Comparison of ENCODE assay signal across 8 cellular contexts in genomic region chr12:71685961-71686657, GRCh38. TPM values are rescaled to one million over a fixed set of nuclear protein-coding genes. Genes with fewer than 3 reads are reported as not detected.
DNase-seq lines count a peak whose midpoint lies in the region; ATAC-seq, FAIRE-seq and TF ChIP-seq lines count a peak whose summit lies in the region.

TMEM19 (plus strand) TSS chr12:71686082; CDS start chr12:71686681, 599 bp downstream.

- H3K9ac ChIP-seq in HepG2 (ENCODE audit: insufficient read depth, low read depth, low read length): peak within 1 kb of the TSS; percentile 80

- DNase-seq in NCI-H526 treated with DMSO at 0.1 percent for 48 hours (lab: John Stamatoyannopoulos, UW) (peak; percentile 85), dermis blood vessel endothelial cell (peak; percentile 93), HepG2 (ENCODE audit: low spot score) (peak; percentile 79)
- DNase-seq in activated CD4-positive, alpha-beta T cell treated with anti-CD3 and anti-CD28 coated beads, Interleukin-2, amount 50 U/mL, for 1 hour: peak; percentile 74
- DNase-seq in stimulated activated CD4-positive, alpha-beta T cell treated with anti-CD3 and anti-CD28 coated beads, Interleukin-4, amount 100 ng/mL, for 1 hour: peak; percentile 80

- CTCF ChIA-PET in HepG2 (lab: Yijun Ruan, JAX; ENCODE audit: low intra/inter-chr PET ratio, low total read pairs): no interaction called here

- TF ChIP-seq CTCF in C4-2B (conservative IDR thresholded peaks at IDR 0.05): peak; percentile 39
- peak; percentile 59 for TF ChIP-seq CTCF in HepG2 (CRISPR knock-in tag; IDR thresholded peaks at IDR 0.05)

- peak; percentile 57 for TF ChIP-seq RAD21 in HepG2 (CRISPR knock-in tag; IDR thresholded peaks at IDR 0.05)

- no peaks in the 10 kb centered on the region for H3K9me3 ChIP-seq in HepG2 (ENCODE audit: low read length)

- 3% methylated on average over 7 of the region's 62 CpGs for WGBS in HepG2 (ENCODE audit: low lambda C conversion rate)

- no peak for FAIRE-seq in HepG2 (lab: Jason Lieb, UNC)

- BruUV-seq in HepG2 (replicated peaks; lab: Mats Ljungman, UMichigan): TSS peak; percentile 73

- H3K4me3 ChIP-seq in HepG2 (replicated peaks in 1 of 3; ENCODE audit: insufficient read depth in 1 of 3, low read depth in 2 of 3, low read length in 3 of 3): peak within 1 kb of the TSS; percentile 73 to 79 (median 73)

- TF ChIP-seq EP300 in HepG2 (IDR thresholded peaks at IDR 0.05; ENCODE audit: low read depth in 2 of 2, low read length in 2 of 2) (peak; percentile 15 to 54; a peak in 1 of 4 replicates), HepG2 (CRISPR knock-in tag; IDR thresholded peaks at IDR 0.05; ENCODE audit: borderline replicate concordance) (peak; percentile 60; the same call in 1 of the 2 replicates)

- ATAC-seq in GM19328 (IDR thresholded peaks at IDR 0.05; ENCODE audit: unreplicated experiment): peak; percentile 83
- peak; percentile 81 for ATAC-seq in HG03520 (IDR thresholded peaks at IDR 0.05; ENCODE audit: unreplicated experiment)
- peak; percentile 97 for ATAC-seq in HepG2

- peaks cover 46% of the 10 kb centered on the region for H3K4me1 ChIP-seq in HepG2 (ENCODE audit: insufficient read depth, low read length)

- H3K4me2 ChIP-seq in HepG2 (ENCODE audit: low read depth, low read length): peak within 1 kb of the TSS; percentile 99

- H4K20me1 ChIP-seq in HepG2 (ENCODE audit: insufficient read depth, low read length): no peaks in the 10 kb centered on the region

- no peaks in the 10 kb centered on the region for H3K36me3 ChIP-seq in HepG2 (replicated peaks in 1 of 2; ENCODE audit: control insufficient read depth in 1 of 2, insufficient read depth in 2 of 2, low read length in 2 of 2)

- H3K79me2 ChIP-seq in HepG2 (ENCODE audit: insufficient read depth, low read length): peaks cover 9% of the 10 kb centered on the region

- H3K27ac ChIP-seq in C4-2B: peak within 1 kb of the TSS; percentile 88
- peak within 1 kb of the TSS; percentile 93 for H3K27ac ChIP-seq in HepG2 (ENCODE audit: extremely low read length, insufficient read depth, low read length)

- POLR2A ChIA-PET in HepG2 (lab: Yijun Ruan, JAX): interaction anchor here (0.6 to 3.7 kb wide), 20 partner anchors 9 to 247 kb away, joined by 3 to 78 read pairs (median 6); partner anchors contain the start of genes RAB21, THAP2 and ZFC3H1

- in situ Hi-C loops in HepG2 (cut with HindIII; ENCODE audit: extremely low pct_ligation_motif_present, low pct_unique_long_range_greater_than_20kb): no loop called here

- TF ChIP-seq POLR2A in HepG2 (IDR thresholded peaks at IDR 0.05; ENCODE audit: insufficient read depth in 1 of 2, low read depth in 2 of 2, low read length in 2 of 2): peak; percentile 81 to 88

- peak within 1 kb of the TSS; percentile 95 for H2AFZ ChIP-seq in HepG2 (ENCODE audit: low read length)

- intact Hi-C loops in HepG2 (cut with micrococcal nuclease; ENCODE audit: unreplicated experiment): loop anchor here (1.0 to 2.0 kb wide), 2 partner anchors 21 to 51 kb away; no protein-coding TSS in a partner anchor

- H3K27me3 ChIP-seq in HepG2 (ENCODE audit: control insufficient read depth in 1 of 2, insufficient read depth in 2 of 2, low read length in 2 of 2): no peaks in the 10 kb centered on the region

TF ChIP-seq in HepG2, 621 proteins besides CTCF, POLR2A, EP300 and RAD21 (continues in another document):
- TF ChIP-seq MEIS2 (CRISPR knock-in tag; IDR thresholded peaks at IDR 0.05): 0 out of 2 replicates have a peak, but pooled peaks have one; percentile 62
- peak; percentile 67; the same call in 1 of the 2 replicates for TF ChIP-seq FOXO1 (CRISPR knock-in tag; IDR thresholded peaks at IDR 0.05)
- TF ChIP-seq MTA3 (CRISPR knock-in tag; IDR thresholded peaks at IDR 0.05): no peak
- no peak for TF ChIP-seq GABPA (IDR thresholded peaks at IDR 0.05; ENCODE audit: low read depth, low read length)
- TF ChIP-seq GABPA (CRISPR knock-in tag; IDR thresholded peaks at IDR 0.05; ENCODE audit: low read depth): peak; percentile 38; the same call in 1 of the 2 replicates
- peak; percentile 88 for TF ChIP-seq DNMT3B (CRISPR knock-in tag; conservative IDR thresholded peaks at IDR 0.05)
- TF ChIP-seq PPARG (CRISPR knock-in tag; conservative IDR thresholded peaks at IDR 0.05): no peak; the same call in none of the 2 replicates
- TF ChIP-seq ZNF839 (CRISPR knock-in tag; IDR thresholded peaks at IDR 0.05; ENCODE audit: borderline replicate concordance): peak; percentile 93; the same call in 1 of the 2 replicates
- 0 out of 2 replicates have a peak, but pooled peaks have one; percentile 76 for TF ChIP-seq ZZZ3 (CRISPR knock-in tag; IDR thresholded peaks at IDR 0.05; ENCODE audit: borderline replicate concordance)
- no peak for TF ChIP-seq MAFF (IDR thresholded peaks at IDR 0.05; ENCODE audit: low read depth, low read length)
- no peak for TF ChIP-seq CBX2 (IDR thresholded peaks at IDR 0.05; ENCODE audit: low read depth, low read length)
- TF ChIP-seq CBX2 (CRISPR knock-in tag; IDR thresholded peaks at IDR 0.05; ENCODE audit: low read depth): no peak
- TF ChIP-seq RBM22 (optimal IDR thresholded peaks at IDR 0.05; ENCODE audit: low read length): no peak
- 0 out of 2 replicates have a peak, but pooled peaks have one; percentile 51 for TF ChIP-seq ZNF431 (CRISPR knock-in tag; IDR thresholded peaks at IDR 0.05; ENCODE audit: borderline replicate concordance, low read depth)
- TF ChIP-seq TBX2 (CRISPR knock-in tag; IDR thresholded peaks at IDR 0.05; ENCODE audit: borderline replicate concordance): peak; percentile 90
- TF ChIP-seq STAG1 (CRISPR knock-in tag; IDR thresholded peaks at IDR 0.05): peak; percentile 27; the same call in 1 of the 2 replicates
- peak; percentile 27; the same call in 1 of the 2 replicates for TF ChIP-seq THRA (CRISPR knock-in tag; IDR thresholded peaks at IDR 0.05; ENCODE audit: borderline replicate concordance)
- TF ChIP-seq ZNF253 (CRISPR knock-in tag; IDR thresholded peaks at IDR 0.05; ENCODE audit: borderline replicate concordance): no peak
- peak; percentile 93; the same call in 1 of the 2 replicates for TF ChIP-seq ZNF33B (CRISPR knock-in tag; IDR thresholded peaks at IDR 0.05)
- TF ChIP-seq PAF1 (CRISPR knock-in tag; IDR thresholded peaks at IDR 0.05): no peak
- 0 out of 2 replicates have a peak, but pooled peaks have one; percentile 44 for TF ChIP-seq ZNF792 (CRISPR knock-in tag; IDR thresholded peaks at IDR 0.05)
- TF ChIP-seq BRD4 (CRISPR knock-in tag; IDR thresholded peaks at IDR 0.05): no peak
- peak; percentile 92 for TF ChIP-seq SAFB2 (CRISPR knock-in tag; IDR thresholded peaks at IDR 0.05; ENCODE audit: borderline replicate concordance, low read depth)
- TF ChIP-seq ZNF230 (CRISPR knock-in tag; IDR thresholded peaks at IDR 0.05): peak; percentile 88
- no peak; the same call in 1 of the 2 replicates for TF ChIP-seq ZMYM2 (CRISPR knock-in tag; IDR thresholded peaks at IDR 0.05)
- TF ChIP-seq THYN1 (CRISPR knock-in tag; IDR thresholded peaks at IDR 0.05; ENCODE audit: borderline replicate concordance, low read depth): no peak
- no peak for TF ChIP-seq PCBP2 (optimal IDR thresholded peaks at IDR 0.05; ENCODE audit: low read depth, low read length, poor library complexity, severe bottlenecking)
- TF ChIP-seq KDM5A (IDR thresholded peaks at IDR 0.05; ENCODE audit: borderline replicate concordance, low read length): no peak; the same call in 1 of the 2 replicates
- peak; percentile 92 for TF ChIP-seq ZNF274 (CRISPR knock-in tag; IDR thresholded peaks at IDR 0.05)
- no peak for TF ChIP-seq TOE1 (CRISPR knock-in tag; IDR thresholded peaks at IDR 0.05)

RNA-seq across cellular contexts. Expression of gene TMEM19, which starts in this region (rescaled TPM):
- total RNA-seq in dermis blood vessel endothelial cell (37.1 and 55.9 TPM in 2 replicates), HepG2 (2016; rRNA removed; fragmentation: Illumina TruSeq; extraction: Trizol) (21.9 and 22.5 TPM in 2 replicates)
- 8.4 and 11.1 TPM in 2 replicates for total RNA-seq in HepG2 (2016; cell fraction: cytosol; rRNA removed; fragmentation: Illumina TruSeq; extraction: Trizol; ENCODE audit: low read depth)
- total RNA-seq in HepG2 (2016; cell fraction: insoluble cytoplasmic fraction; rRNA removed; fragmentation: Illumina TruSeq; extraction: Trizol): 24.4 and 24.7 TPM in 2 replicates
- 19.4 and 21.7 TPM in 2 replicates for total RNA-seq in HepG2 (2016; cell fraction: membrane; rRNA removed; fragmentation: Illumina TruSeq; extraction: Trizol)
- total RNA-seq in HepG2 (2016; cell fraction: nucleus; rRNA removed; fragmentation: Illumina TruSeq; extraction: Trizol): 20.6 and 22.2 TPM in 2 replicates
- 12.0 and 16.9 TPM in 2 replicates for polyA plus RNA-seq in HepG2 (2011; rRNA removed)
- polyA plus RNA-seq in HepG2 (2011; cell fraction: cytosol; rRNA removed): 10.0 and 19.2 TPM in 2 replicates
- polyA plus RNA-seq in HepG2 (2011; cell fraction: nucleus; rRNA removed): 5.6 and 6.0 TPM in 2 replicates
- polyA plus RNA-seq in HepG2 (2012): 8.1 and 12.4 TPM in 2 replicates
- polyA plus RNA-seq in HepG2 (2016; cell fraction: cytosol; fragmentation: Illumina TruSeq; extraction: Trizol; ENCODE audit: low read depth): 11.2 and 15.2 TPM in 2 replicates
- polyA plus RNA-seq in HepG2 (2016; cell fraction: insoluble cytoplasmic fraction; fragmentation: Illumina TruSeq; extraction: Trizol; ENCODE audit: low read depth): 18.4 and 19.0 TPM in 2 replicates
- polyA plus RNA-seq in HepG2 (2016; cell fraction: membrane; fragmentation: Illumina TruSeq; extraction: Trizol; ENCODE audit: low read depth): 19.6 and 21.1 TPM in 2 replicates
- polyA plus RNA-seq in HepG2 (2016; cell fraction: nucleus; fragmentation: Illumina TruSeq; extraction: Trizol; ENCODE audit: insufficient read depth, low read depth): 22.5 and 24.5 TPM in 2 replicates
- polyA minus RNA-seq in HepG2 (2011; rRNA and poly(A)+ RNA removed; ENCODE audit: low replicate concordance): 22.8 and 43.2 TPM in 2 replicates
- polyA minus RNA-seq in HepG2 (2011; cell fraction: cytosol; rRNA and poly(A)+ RNA removed): 14.2 and 14.3 TPM in 2 replicates
- 16.7 and 20.8 TPM in 2 replicates for polyA minus RNA-seq in HepG2 (2011; cell fraction: nucleus; rRNA and poly(A)+ RNA removed)

Comparison
In these comparisons a context has a peak if more than half of its experiments do, and no peak if none do; other contexts are left out.
1. Peak in every context shown above with its lines: DNase-seq, ATAC-seq, H3K4me3 ChIP-seq and H3K27ac ChIP-seq.